Comparison of ENCODE assay signal across 32 cellular contexts in genomic region chr16:52770828-52771227, GRCh38.
"Had no signal": no experiment of that assay in that cellular context is flagged by ENCODE, and none has a peak within 500 bp of the region (broad histone marks: within the 10 kb centered on the region; RNA-seq: fewer than 3 reads in every experiment).

No MANE protein-coding gene starts in this region.

- H3K36me3 ChIP-seq: adrenal gland, esophagus muscularis mucosa, gastrocnemius medialis, heart left ventricle, WERI-Rb-1 had no signal

- H3K27me3 ChIP-seq: adrenal gland, body of pancreas, foreskin keratinocyte, gastrocnemius medialis, heart left ventricle had no signal

- H3K9me3 ChIP-seq: adrenal gland, body of pancreas, esophagus muscularis mucosa, gastrocnemius medialis, heart left ventricle had no signal

- H3K4me1 ChIP-seq: adrenal gland, body of pancreas, esophagus muscularis mucosa, foreskin keratinocyte, gastrocnemius medialis, heart left ventricle had no signal

- H3K27ac ChIP-seq: adrenal gland, body of pancreas, esophagus muscularis mucosa, foreskin keratinocyte, gastrocnemius medialis, heart left ventricle, WERI-Rb-1 had no signal

- H3K4me3 ChIP-seq: adrenal gland, body of pancreas, esophagus muscularis mucosa, gastrocnemius medialis, heart left ventricle had no signal

- ATAC-seq: activated CD4-positive, CD25-positive, alpha-beta regulatory T cell treated with anti-CD3 and anti-CD28 coated beads, Interleukin-2, amount 50 U/mL, for 24 hours; activated CD8-positive, alpha-beta memory T cell treated with anti-CD3 and anti-CD28 coated beads, Interleukin-2, amount 10 ng/mL, durations not matched to agents 7 days and 5 days; activated CD8-positive, alpha-beta T cell treated with anti-CD3 and anti-CD28 coated beads for 36 hours; activated naive CD8-positive, alpha-beta T cell treated with anti-CD3 and anti-CD28 coated beads, Interleukin-2, amount 50 U/mL, for 24 hours; body of pancreas; effector memory CD8-positive, alpha-beta T cell; foreskin keratinocyte; gastrocnemius medialis; heart left ventricle; T-helper 17 cell had no signal

- DNase-seq: activated B cell treated with CpG ODN at 0.5 μM for 24 hours; activated CD4-positive, alpha-beta T cell treated with anti-CD3 and anti-CD28 coated beads for 48 hours; activated CD4-positive, alpha-beta T cell treated with anti-CD3 and anti-CD28 coated beads, Interleukin-2, amount 50 U/mL, for 1 hour; activated CD4-positive, alpha-beta T cell treated with anti-CD3 and anti-CD28 coated beads, Interleukin-2, amount 50 U/mL, for 48 hours; activated CD8-positive, alpha-beta memory T cell treated with anti-CD3 and anti-CD28 coated beads, Interleukin-2, amount 10 ng/mL, durations not matched to agents 7 days and 5 days; activated CD8-positive, alpha-beta memory T cell treated with anti-CD3 and anti-CD28 coated beads, Interleukin-2, amount 50 U/mL, for 4 hours; activated CD8-positive, alpha-beta T cell treated with anti-CD3 and anti-CD28 coated beads for 36 hours; activated effector memory CD4-positive, alpha-beta T cell treated with anti-CD3 and anti-CD28 coated beads, Interleukin-2, amount 50 U/mL, for 16 hours; activated naive CD4-positive, alpha-beta T cell treated with anti-CD3 and anti-CD28 coated beads for 36 hours; activated naive CD8-positive, alpha-beta T cell treated with anti-CD3 and anti-CD28 coated beads for 36 hours; activated naive CD8-positive, alpha-beta T cell treated with anti-CD3 and anti-CD28 coated beads, Interleukin-2, amount 50 U/mL, for 24 hours; activated T-cell treated with anti-CD3 and anti-CD28 coated beads, Interleukin-2, amount 50 U/mL, for 1 hour; activated T-cell treated with anti-CD3 and anti-CD28 coated beads, Interleukin-2, amount 50 U/mL, for 48 hours; adrenal gland; amygdala; aorta; body of pancreas; caudate nucleus; cortex of kidney; dermis blood vessel endothelial cell; effector CD4-positive, alpha-beta T cell; effector memory CD8-positive, alpha-beta T cell; erythroblast; foreskin keratinocyte; gastrocnemius medialis; glutamatergic neuron; heart left ventricle; T-helper 17 cell; T1000; WERI-Rb-1 had no signal
